27 cellular contexts compared by ENCODE assay signal in genomic region chr13:43426355-43426754, GRCh38.
"Had no signal": no experiment of that assay in that cellular context is flagged by ENCODE, and none has a peak within 500 bp of the region (broad histone marks: within the 10 kb centered on the region; RNA-seq: fewer than 3 reads in every experiment).

No MANE protein-coding gene starts in this region.

- H3K9me3 ChIP-seq: colonic mucosa, esophagus muscularis mucosa, esophagus squamous epithelium, gastrocnemius medialis, gastroesophageal sphincter, heart left ventricle, heart right ventricle had no signal

- H3K4me3 ChIP-seq: colonic mucosa, coronary artery, dorsolateral prefrontal cortex, esophagus muscularis mucosa, esophagus squamous epithelium, gastrocnemius medialis, gastroesophageal sphincter, heart left ventricle, heart right ventricle, hepatocyte had no signal

- H3K36me3 ChIP-seq: colonic mucosa, esophagus muscularis mucosa, esophagus squamous epithelium, gastrocnemius medialis, gastroesophageal sphincter, heart left ventricle, heart right ventricle had no signal

- DNase-seq: colonic mucosa; cortex of kidney; dorsolateral prefrontal cortex; effector CD4-positive, alpha-beta T cell; effector CD8-positive, alpha-beta T cell; effector memory CD4-positive, alpha-beta T cell; effector memory CD8-positive, alpha-beta T cell; endodermal cell; erythroblast; esophagus squamous epithelium; foreskin fibroblast; foreskin keratinocyte; foreskin melanocyte; gastrocnemius medialis; glutamatergic neuron; head of caudate nucleus; heart left ventricle; heart right ventricle had no signal

- ATAC-seq: effector memory CD8-positive, alpha-beta T cell; esophagus mucosa; foreskin keratinocyte; gastrocnemius medialis; gastroesophageal sphincter; heart left ventricle; heart right ventricle had no signal

- FAIRE-seq: colon, endothelial cell of umbilical vein, frontal cortex had no signal

- H3K27ac ChIP-seq: colonic mucosa, coronary artery, dorsolateral prefrontal cortex, epithelial cell of prostate, esophagus muscularis mucosa, esophagus squamous epithelium, foreskin keratinocyte, gastrocnemius medialis, gastroesophageal sphincter, heart left ventricle, heart right ventricle, hepatocyte had no signal

- H3K4me1 ChIP-seq: colonic mucosa, esophagus squamous epithelium, foreskin keratinocyte had no signal
